1 cellular context compared by ENCODE assay signal in the genomic region with DNA sequence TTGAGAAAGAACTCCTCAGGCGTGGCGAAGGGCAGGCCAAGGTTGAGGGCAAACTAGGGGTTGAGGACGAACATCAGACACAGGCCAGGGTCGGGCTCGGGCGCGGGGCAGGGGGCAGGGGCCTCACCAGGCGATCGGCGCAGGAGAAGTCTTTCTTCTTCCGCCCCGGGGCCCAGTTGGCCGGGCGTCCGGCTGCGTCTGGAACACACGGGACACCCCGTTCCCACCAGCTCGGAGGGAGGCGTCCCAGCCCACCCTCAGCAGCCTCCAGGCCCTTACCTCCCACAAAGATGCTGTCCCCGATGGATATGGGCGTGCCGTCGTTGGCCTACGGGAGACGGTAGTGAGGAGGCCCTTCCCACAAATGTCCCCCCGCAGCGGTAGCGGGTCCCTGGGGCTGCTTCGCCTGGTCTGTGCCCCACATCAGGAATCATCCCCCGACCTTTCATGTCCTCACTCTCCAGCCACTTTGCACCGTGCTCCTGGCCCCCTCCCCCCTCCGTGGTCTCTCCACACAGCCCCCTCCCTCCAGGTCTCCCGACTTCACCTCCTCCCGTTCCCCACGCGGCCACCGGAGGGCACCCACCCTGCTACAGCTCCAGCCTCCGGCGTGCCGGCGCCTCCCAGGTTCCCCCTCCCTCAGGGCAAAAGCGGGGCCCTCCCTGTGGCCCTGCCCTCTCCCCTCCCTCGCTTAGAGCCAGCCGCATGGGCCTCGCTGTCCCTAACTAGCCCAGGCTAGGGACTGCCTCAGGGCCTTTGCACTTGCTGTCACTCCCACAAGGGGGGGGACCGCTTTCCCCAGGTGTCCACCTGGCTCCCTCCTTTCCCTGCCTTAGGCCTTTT.
TF ChIP-seq lines count a peak whose summit lies in the region.

No MANE protein-coding gene starts in this region.

TF ChIP-seq in HepG2, 621 proteins besides CTCF, POLR2A, EP300 and RAD21 (continued from another document):
- no peak for TF ChIP-seq ZNF121 (CRISPR knock-in tag; IDR thresholded peaks at IDR 0.05)
- TF ChIP-seq, protein P1, sequence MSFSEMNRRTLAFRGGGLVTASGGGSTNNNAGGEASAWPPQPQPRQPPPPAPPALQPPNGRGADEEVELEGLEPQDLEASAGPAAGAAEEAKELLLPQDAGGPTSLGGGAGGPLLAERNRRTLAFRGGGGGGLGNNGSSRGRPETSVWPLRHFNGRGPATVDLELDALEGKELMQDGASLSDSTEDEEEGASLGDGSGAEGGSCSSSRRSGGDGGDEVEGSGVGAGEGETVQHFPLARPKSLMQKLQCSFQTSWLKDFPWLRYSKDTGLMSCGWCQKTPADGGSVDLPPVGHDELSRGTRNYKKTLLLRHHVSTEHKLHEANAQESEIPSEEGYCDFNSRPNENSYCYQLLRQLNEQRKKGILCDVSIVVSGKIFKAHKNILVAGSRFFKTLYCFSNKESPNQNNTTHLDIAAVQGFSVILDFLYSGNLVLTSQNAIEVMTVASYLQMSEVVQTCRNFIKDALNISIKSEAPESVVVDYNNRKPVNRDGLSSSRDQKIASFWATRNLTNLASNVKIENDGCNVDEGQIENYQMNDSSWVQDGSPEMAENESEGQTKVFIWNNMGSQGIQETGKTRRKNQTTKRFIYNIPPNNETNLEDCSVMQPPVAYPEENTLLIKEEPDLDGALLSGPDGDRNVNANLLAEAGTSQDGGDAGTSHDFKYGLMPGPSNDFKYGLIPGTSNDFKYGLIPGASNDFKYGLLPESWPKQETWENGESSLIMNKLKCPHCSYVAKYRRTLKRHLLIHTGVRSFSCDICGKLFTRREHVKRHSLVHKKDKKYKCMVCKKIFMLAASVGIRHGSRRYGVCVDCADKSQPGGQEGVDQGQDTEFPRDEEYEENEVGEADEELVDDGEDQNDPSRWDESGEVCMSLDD (CRISPR knock-in tag; IDR thresholded peaks at IDR 0.05; ENCODE audit: borderline replicate concordance), result no peak
- peak; percentile 23 for TF ChIP-seq HNRNPK (IDR thresholded peaks at IDR 0.05; ENCODE audit: low read depth, low read length, poor library complexity, severe bottlenecking)
- no peak for TF ChIP-seq CBFB (CRISPR knock-in tag; IDR thresholded peaks at IDR 0.05)
- no peak for TF ChIP-seq ZNF460 (CRISPR knock-in tag; IDR thresholded peaks at IDR 0.05; ENCODE audit: borderline replicate concordance)
- no peak for TF ChIP-seq ZNF562 (CRISPR knock-in tag; IDR thresholded peaks at IDR 0.05; ENCODE audit: borderline replicate concordance)
- TF ChIP-seq ZNF550 (CRISPR knock-in tag; IDR thresholded peaks at IDR 0.05; ENCODE audit: borderline replicate concordance), result no peak
- TF ChIP-seq ZSCAN20 (CRISPR knock-in tag; IDR thresholded peaks at IDR 0.05; ENCODE audit: borderline replicate concordance), result no peak
- TF ChIP-seq, protein P2, sequence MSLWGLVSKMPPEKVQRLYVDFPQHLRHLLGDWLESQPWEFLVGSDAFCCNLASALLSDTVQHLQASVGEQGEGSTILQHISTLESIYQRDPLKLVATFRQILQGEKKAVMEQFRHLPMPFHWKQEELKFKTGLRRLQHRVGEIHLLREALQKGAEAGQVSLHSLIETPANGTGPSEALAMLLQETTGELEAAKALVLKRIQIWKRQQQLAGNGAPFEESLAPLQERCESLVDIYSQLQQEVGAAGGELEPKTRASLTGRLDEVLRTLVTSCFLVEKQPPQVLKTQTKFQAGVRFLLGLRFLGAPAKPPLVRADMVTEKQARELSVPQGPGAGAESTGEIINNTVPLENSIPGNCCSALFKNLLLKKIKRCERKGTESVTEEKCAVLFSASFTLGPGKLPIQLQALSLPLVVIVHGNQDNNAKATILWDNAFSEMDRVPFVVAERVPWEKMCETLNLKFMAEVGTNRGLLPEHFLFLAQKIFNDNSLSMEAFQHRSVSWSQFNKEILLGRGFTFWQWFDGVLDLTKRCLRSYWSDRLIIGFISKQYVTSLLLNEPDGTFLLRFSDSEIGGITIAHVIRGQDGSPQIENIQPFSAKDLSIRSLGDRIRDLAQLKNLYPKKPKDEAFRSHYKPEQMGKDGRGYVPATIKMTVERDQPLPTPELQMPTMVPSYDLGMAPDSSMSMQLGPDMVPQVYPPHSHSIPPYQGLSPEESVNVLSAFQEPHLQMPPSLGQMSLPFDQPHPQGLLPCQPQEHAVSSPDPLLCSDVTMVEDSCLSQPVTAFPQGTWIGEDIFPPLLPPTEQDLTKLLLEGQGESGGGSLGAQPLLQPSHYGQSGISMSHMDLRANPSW (CRISPR knock-in tag; IDR thresholded peaks at IDR 0.05; ENCODE audit: borderline replicate concordance), result no peak
